20 cellular contexts compared by ENCODE assay signal in genomic region chr10:107611101-107611500, GRCh38.
A peak's percentile ranks its signal among the peaks of the same experiment; 100 is the strongest.
DNase-seq lines count a peak whose midpoint lies in the region; ATAC-seq, FAIRE-seq and TF ChIP-seq lines count a peak whose summit lies in the region.
"Had no signal": no experiment of that assay in that cellular context is flagged by ENCODE, and none has a peak within 500 bp of the region (broad histone marks: within the 10 kb centered on the region; RNA-seq: fewer than 3 reads in every experiment).

No MANE protein-coding gene starts in this region.

- no peaks in the 10 kb centered on the region for H3K4me1 ChIP-seq in mucosa of descending colon (ENCODE audit: low read depth)
- H3K4me1 ChIP-seq in gastroesophageal sphincter = no peaks in the 10 kb centered on the region
- H3K4me1 ChIP-seq: Caco-2, Peyer's patch had no signal

- TF ChIP-seq EP300 in gastroesophageal sphincter (IDR thresholded peaks at IDR 0.05) = no peak

- H3K9me3 ChIP-seq in mucosa of descending colon = no peaks in the 10 kb centered on the region
- H3K9me3 ChIP-seq in gastroesophageal sphincter = no peaks in the 10 kb centered on the region
- H3K9me3 ChIP-seq: Caco-2, Peyer's patch, SJSA1 had no signal

- ATAC-seq in mucosa of descending colon (peak; percentile 36), gastroesophageal sphincter (no peak)
- ATAC-seq in stimulated activated naive CD8-positive, alpha-beta T cell treated with anti-CD3 and anti-CD28 coated beads, Interleukin-15, amount 100 ng/mL, for 72 hours = no peak

- no peak overlapping the region for H3K4me3 Mint-ChIP-seq in stimulated activated naive CD8-positive, alpha-beta T cell treated with anti-CD3 and anti-CD28 coated beads, Interleukin-15, amount 100 ng/mL, for 72 hours
- H3K4me3 Mint-ChIP-seq: CD14-positive monocyte had no signal

- TF ChIP-seq CTCF in LNCaP clone FGC (IDR thresholded peaks at IDR 0.05; ENCODE audit: control insufficient read depth, extremely low read depth, insufficient read depth) = no peak
- TF ChIP-seq CTCF in bronchial epithelial cell (IDR thresholded peaks at IDR 0.05; ENCODE audit: insufficient read depth, low read length, severe bottlenecking) = no peak
- no peak for TF ChIP-seq CTCF in mucosa of descending colon (IDR thresholded peaks at IDR 0.05)
- no peak for TF ChIP-seq CTCF in D721Med (IDR thresholded peaks at IDR 0.05; ENCODE audit: insufficient read depth, missing control alignments)
- TF ChIP-seq CTCF in gastroesophageal sphincter (IDR thresholded peaks at IDR 0.05) = no peak

- no peak for FAIRE-seq in bronchial epithelial cell (lab: Jason Lieb, UNC)
- no peak for FAIRE-seq in D721Med (lab: Jason Lieb, UNC)
- FAIRE-seq: H1 had no signal

- H3K27ac ChIP-seq in gastroesophageal sphincter = no peak overlapping the region
- H3K27ac ChIP-seq: Peyer's patch, SJSA1 had no signal

- TF ChIP-seq POLR2A in gastroesophageal sphincter (IDR thresholded peaks at IDR 0.05) = no peak

- H3K27ac Mint-ChIP-seq in stimulated activated naive CD8-positive, alpha-beta T cell treated with anti-CD3 and anti-CD28 coated beads, Interleukin-15, amount 100 ng/mL, for 72 hours = no peak overlapping the region
- H3K27ac Mint-ChIP-seq: CD14-positive monocyte had no signal

- DNase-seq in SIG-M5 treated with dmso at 0.1 percent for 504 hours (lab: John Stamatoyannopoulos, UW; ENCODE audit: unreplicated experiment) (peak; percentile 41), SIG-M5 (lab: John Stamatoyannopoulos, UW) (no peak), LNCaP clone FGC (ENCODE audit: low read depth) (peak; percentile 41), bronchial epithelial cell (ENCODE audit: low read depth) (peak; percentile 96), mucosa of descending colon (no peak), D721Med (ENCODE audit: insufficient read length, low spot score) (no peak)
- DNase-seq in stimulated activated naive CD8-positive, alpha-beta T cell treated with anti-CD3 and anti-CD28 coated beads, Interleukin-15, amount 100 ng/mL, for 72 hours = no peak
- DNase-seq: Caco-2, KG1, MM.1S, NCI-H1105, NCI-H1930, NCI-H226, NCI-H774, Peyer's patch, SW 1271 had no signal

- H3K4me1 Mint-ChIP-seq in stimulated activated naive CD8-positive, alpha-beta T cell treated with anti-CD3 and anti-CD28 coated beads, Interleukin-15, amount 100 ng/mL, for 72 hours = no peaks in the 10 kb centered on the region

- H3K36me3 ChIP-seq in bronchial epithelial cell (ENCODE audit: control insufficient read depth, insufficient read depth, low read length) = no peaks in the 10 kb centered on the region
- no peaks in the 10 kb centered on the region for H3K36me3 ChIP-seq in mucosa of descending colon (ENCODE audit: low read depth)
- H3K36me3 ChIP-seq in gastroesophageal sphincter = no peaks in the 10 kb centered on the region
- H3K36me3 ChIP-seq: Peyer's patch, SJSA1 had no signal

- intact Hi-C loops in mucosa of descending colon (cut with DNase I, micrococcal nuclease) = no loop called here

- H3K4me3 ChIP-seq in LNCaP clone FGC (ENCODE audit: low read depth, low read length) (no peak overlapping the region), bronchial epithelial cell (ENCODE audit: low read depth, low read length) (no peak overlapping the region), mucosa of descending colon (no peak overlapping the region), gastroesophageal sphincter (no peak overlapping the region)
- H3K4me3 ChIP-seq: Peyer's patch, SJSA1 had no signal

- H3K27me3 ChIP-seq in bronchial epithelial cell (ENCODE audit: control insufficient read depth, insufficient read depth, low read length) = no peaks in the 10 kb centered on the region
- no peaks in the 10 kb centered on the region for H3K27me3 ChIP-seq in gastroesophageal sphincter
- H3K27me3 ChIP-seq: Peyer's patch, SJSA1 had no signal

- H3K27me3 Mint-ChIP-seq in stimulated activated naive CD8-positive, alpha-beta T cell treated with anti-CD3 and anti-CD28 coated beads, Interleukin-15, amount 100 ng/mL, for 72 hours = no peaks in the 10 kb centered on the region

- no peaks in the 10 kb centered on the region for H3K9me3 Mint-ChIP-seq in stimulated activated naive CD8-positive, alpha-beta T cell treated with anti-CD3 and anti-CD28 coated beads, Interleukin-15, amount 100 ng/mL, for 72 hours

Comparison
In these comparisons a context has a peak if more than half of its experiments do, and no peak if none do; other contexts are left out.
1. DNase-seq: peak in SIG-M5 treated with dmso at 0.1 percent for 504 hours (single experiment), LNCaP clone FGC (single experiment) and bronchial epithelial cell (single experiment); none in SIG-M5 (single experiment), mucosa of descending colon (0 of 3), stimulated activated naive CD8-positive, alpha-beta T cell treated with anti-CD3 and anti-CD28 coated beads, Interleukin-15, amount 100 ng/mL, for 72 hours (0 of 2) and D721Med (single experiment).